ENCODE assay signal across 8 cellular contexts in the genomic region with DNA sequence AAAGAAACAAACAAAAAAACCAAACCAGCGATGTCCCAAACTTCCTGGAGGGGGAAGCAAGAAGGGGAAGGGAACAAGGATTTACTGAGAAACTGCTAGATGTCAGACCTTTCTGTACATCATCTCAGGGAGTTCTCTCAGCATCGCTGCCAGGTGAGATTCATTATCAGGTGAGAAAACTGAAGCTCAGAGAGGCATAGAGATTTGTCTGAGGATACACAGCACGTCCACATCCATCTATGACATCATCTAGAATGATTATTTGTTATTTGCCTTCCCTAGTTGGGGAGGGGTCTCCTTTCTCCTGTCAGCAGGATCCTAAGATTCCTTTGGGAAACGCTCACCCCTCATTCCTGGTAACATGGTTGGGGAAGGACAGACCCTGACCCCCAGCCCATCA. TPM values are rescaled to one million over a fixed set of nuclear protein-coding genes. Genes with fewer than 3 reads are reported as not detected.
"Had no signal": no experiment of that assay in that cellular context is flagged by ENCODE, and none has a peak within 500 bp of the region (broad histone marks: within the 10 kb centered on the region; RNA-seq: fewer than 3 reads in every experiment).

No MANE protein-coding gene starts in this region.

- FAIRE-seq: H1, H54, HTR-8/SVneo had no signal

- DNase-seq: H9, HCEC 1CT, KG1 had no signal

- H3K4me3 ChIP-seq: GM23338 had no signal

- H2AFZ ChIP-seq: GM23338 had no signal

- ATAC-seq: GM23338 had no signal

- H3K4me2 ChIP-seq: GM23338 had no signal

RNA-seq across cellular contexts. Expression of a gene that starts 57.1 kb away (rescaled TPM):
- polyA plus RNA-seq: IgD-negative memory B cell had no signal
